In genomic region chr1:157548081-157548480, GRCh38 we compare ENCODE assay signal across 10 cellular contexts. TPM values are rescaled to one million over a fixed set of nuclear protein-coding genes. Genes with fewer than 3 reads are reported as not detected.
"Had no signal": no experiment of that assay in that cellular context is flagged by ENCODE, and none has a peak within 500 bp of the region (broad histone marks: within the 10 kb centered on the region; RNA-seq: fewer than 3 reads in every experiment).

No MANE protein-coding gene starts in this region.

RNA-seq across cellular contexts. Expression of gene FCRL5, which starts 4.2 kb away (rescaled TPM):
- total RNA-seq: PC-3, PC-9, Right ventricle myocardium inferior, RPMI7951, SJSA1, SK-MEL-5 had no signal
- polyA plus RNA-seq: SK-N-SH had no signal

RNA-seq across cellular contexts. Expression of gene FCRL4, which starts 49.8 kb away (rescaled TPM):
- total RNA-seq: OCI-LY7, PC-3, PC-9, Right ventricle myocardium inferior, Right ventricle myocardium superior, RPMI7951, SJCRH30, SJSA1, SK-MEL-5 had no signal
- polyA plus RNA-seq: SK-N-SH had no signal
